In the genomic region with DNA sequence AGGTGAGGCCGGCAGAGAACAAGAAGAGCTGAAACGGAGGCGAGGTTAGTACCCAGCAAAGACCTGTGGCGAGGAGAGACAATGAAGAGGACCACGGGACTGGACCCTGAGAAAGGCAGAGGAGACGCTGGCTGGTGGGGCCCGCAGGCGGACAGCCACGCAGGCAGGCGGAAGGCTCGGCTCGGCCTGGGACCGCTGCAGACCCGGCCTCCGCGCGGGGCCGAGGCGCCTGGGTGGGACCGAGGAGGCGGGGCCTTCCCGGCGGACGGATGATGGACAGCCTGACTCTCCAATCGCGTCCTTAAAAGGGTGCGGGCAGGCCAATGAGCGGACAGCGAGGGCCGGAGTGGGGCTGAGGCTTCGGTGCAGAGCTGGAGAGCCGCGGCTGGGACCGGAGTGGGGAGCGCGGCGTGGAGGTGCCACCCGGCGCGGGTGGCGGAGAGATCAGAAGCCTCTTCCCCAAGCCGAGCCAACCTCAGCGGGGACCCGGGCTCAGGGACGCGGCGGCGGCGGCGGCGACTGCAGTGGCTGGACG, we compare ENCODE assay signal across 8 cellular contexts. TPM values are rescaled to one million over a fixed set of nuclear protein-coding genes. Genes with fewer than 3 reads are reported as not detected.
A peak's percentile ranks its signal among the peaks of the same experiment; 100 is the strongest.
DNase-seq lines count a peak whose midpoint lies in the region; ATAC-seq and TF ChIP-seq lines count a peak whose summit lies in the region.

MPZL1 (plus strand) TSS at position 366 of the 535 bp plus-strand sequence. CDS start 170 bp downstream, outside the sequence.

- ATAC-seq in GM19035 (IDR thresholded peaks at IDR 0.05; ENCODE audit: unreplicated experiment): peak; percentile 91
- ATAC-seq in HG03342 (IDR thresholded peaks at IDR 0.05; ENCODE audit: unreplicated experiment): peak; percentile 89
- peak; percentile 99 for ATAC-seq in activated CD4-positive, alpha-beta T cell treated with anti-CD3 and anti-CD28 coated beads for 36 hours

- peaks cover 9% of the 10 kb centered on the region for H3K36me3 Mint-ChIP-seq in activated CD4-positive, alpha-beta T cell treated with anti-CD3 and anti-CD28 coated beads for 36 hours (ENCODE audit: low read depth)

- no peaks in the 10 kb centered on the region for H3K9me3 Mint-ChIP-seq in activated CD4-positive, alpha-beta T cell treated with anti-CD3 and anti-CD28 coated beads for 36 hours (ENCODE audit: low read depth)

- peak within 1 kb of the TSS; percentile 81 for H3K4me3 ChIP-seq in choroid plexus epithelial cell (ENCODE audit: low read depth, low read length)

- H3K27ac Mint-ChIP-seq in activated CD4-positive, alpha-beta T cell treated with anti-CD3 and anti-CD28 coated beads for 36 hours: peak within 1 kb of the TSS; percentile 80

- DNase-seq in AML-193 (lab: John Stamatoyannopoulos, UW) (peak; percentile 67 to 69), NCI-H446 treated with DMSO at 0.1 percent for 48 hours (lab: John Stamatoyannopoulos, UW) (peak; percentile 79), choroid plexus epithelial cell (ENCODE audit: low read depth) (peak; percentile 96), kidney tubule cell (ENCODE audit: low spot score) (peak; percentile 95)
- DNase-seq in activated CD4-positive, alpha-beta T cell treated with anti-CD3 and anti-CD28 coated beads for 36 hours: peak; percentile 95
- peak; percentile 86 to 88 for DNase-seq in stimulated activated CD4-positive, alpha-beta T cell treated with anti-CD3 and anti-CD28 coated beads, Interleukin-1b, Interleukin-23, amount 100 ng/mL, for 1 hour (ENCODE audit: low read depth in 2 of 2)

- no peak for TF ChIP-seq CTCF in choroid plexus epithelial cell (conservative IDR thresholded peaks at IDR 0.05; ENCODE audit: low read depth, low read length)

- POLR2A ChIA-PET in activated CD4-positive, alpha-beta T cell treated with anti-CD3 and anti-CD28 coated beads for 36 hours (lab: Charles Lee): no interaction called here

- H3K4me3 Mint-ChIP-seq in activated CD4-positive, alpha-beta T cell treated with anti-CD3 and anti-CD28 coated beads for 36 hours: peak within 1 kb of the TSS; percentile 83

- peaks cover 53% of the 10 kb centered on the region for H3K4me1 Mint-ChIP-seq in activated CD4-positive, alpha-beta T cell treated with anti-CD3 and anti-CD28 coated beads for 36 hours

- intact Hi-C loops in activated CD4-positive, alpha-beta T cell treated with anti-CD3 and anti-CD28 coated beads for 36 hours (cut with DNase I, micrococcal nuclease): loop anchor here in 1 of 2 experiments (1.0 to 2.0 kb wide), 2 partner anchors 82 to 457 kb away; partner anchors contain the start of gene TIPRL

- CTCF ChIA-PET in activated CD4-positive, alpha-beta T cell treated with anti-CD3 and anti-CD28 coated beads for 36 hours (lab: Charles Lee): interaction anchor here (0.6 to 1.0 kb wide), 2 partner anchors 14 to 83 kb away, joined by 3 read pairs; no protein-coding TSS in a partner anchor

- H3K27me3 Mint-ChIP-seq in activated CD4-positive, alpha-beta T cell treated with anti-CD3 and anti-CD28 coated beads for 36 hours: no peaks in the 10 kb centered on the region

RNA-seq across cellular contexts. Expression of gene MPZL1, which starts in this region (rescaled TPM):
- total RNA-seq in activated CD4-positive, alpha-beta T cell treated with anti-CD3 and anti-CD28 coated beads for 36 hours: 10 to 100 TPM; 22.3 to 23.0 TPM

Comparison
In these comparisons a context has a peak if more than half of its experiments do, and no peak if none do; other contexts are left out.
1. Peak in every context shown above with its lines: DNase-seq, ATAC-seq and H3K4me3 ChIP-seq.